In genomic region chr9:114276908-114277821, GRCh38 we compare ENCODE assay signal across 11 cellular contexts. TPM values are rescaled to one million over a fixed set of nuclear protein-coding genes. Genes with fewer than 3 reads are reported as not detected.
DNase-seq lines count a peak whose midpoint lies in the region; ATAC-seq and TF ChIP-seq lines count a peak whose summit lies in the region.
"Had no signal": no experiment of that assay in that cellular context is flagged by ENCODE, and none has a peak within 500 bp of the region (broad histone marks: within the 10 kb centered on the region; RNA-seq: fewer than 3 reads in every experiment).

No MANE protein-coding gene starts in this region.

- no peaks in the 10 kb centered on the region for H3K36me3 ChIP-seq in skeletal muscle tissue (ENCODE audit: control insufficient read depth in 3 of 3, insufficient read depth in 3 of 3, low read length in 3 of 3)
- no peaks in the 10 kb centered on the region for H3K36me3 ChIP-seq in hepatocyte (replicated peaks; ENCODE audit: insufficient read depth, low read depth)
- H3K36me3 ChIP-seq: tibial artery had no signal

- H3K27ac ChIP-seq in skeletal muscle tissue (ENCODE audit: low read depth, low read length) (peak overlapping the region; percentile 48), caudate nucleus (ENCODE audit: low read depth, low read length) (no peak overlapping the region), hepatocyte (no peak overlapping the region)
- H3K27ac ChIP-seq: 22Rv1, SK-N-MC, tibial artery had no signal

- peaks cover 9% of the 10 kb centered on the region; the same call in 1 of the 2 replicates for H3K36me3 Mint-ChIP-seq in WTC11

- H2AFZ ChIP-seq in hepatocyte = no peak overlapping the region

- no peaks in the 10 kb centered on the region for H3K9me2 ChIP-seq in hepatocyte (replicated peaks; ENCODE audit: insufficient read depth)

- H3K79me2 ChIP-seq in hepatocyte = no peaks in the 10 kb centered on the region

- H3K4me1 Mint-ChIP-seq in WTC11 = no peaks in the 10 kb centered on the region

- intact Hi-C loops in left ventricle myocardium superior (cut with micrococcal nuclease) = loop anchor here (10.0 kb wide), 1 partner anchor 122 kb away; the partner anchor contains the start of gene COL27A1

- H3K27ac Mint-ChIP-seq in WTC11 = peak overlapping the region; percentile 26; the same call in 1 of the 2 replicates

- CTCF ChIA-PET in WTC11 (lab: Charles Lee) = interaction anchor here (0.7 to 1.4 kb wide), 2 partner anchors 14 to 169 kb away, joined by 3 to 4 read pairs; no protein-coding TSS in a partner anchor

- ATAC-seq in WTC11 = no peak
- ATAC-seq in left ventricle myocardium superior = no peak

- peaks cover 7% of the 10 kb centered on the region; the same call in 1 of the 2 replicates for H3K9me3 Mint-ChIP-seq in WTC11

- H3K4me1 ChIP-seq in skeletal muscle tissue (ENCODE audit: control insufficient read depth in 3 of 3, insufficient read depth in 3 of 3, low read length in 3 of 3) (peaks cover 19 to 33% (median 20%) of the 10 kb centered on the region in 3 donors), hepatocyte (ENCODE audit: insufficient read depth) (peaks cover 13% of the 10 kb centered on the region)

- H3K27me3 ChIP-seq in skeletal muscle tissue (ENCODE audit: control insufficient read depth in 3 of 3, insufficient read depth in 3 of 3, low read length in 3 of 3) = no peaks in the 10 kb centered on the region
- H3K27me3 ChIP-seq in hepatocyte = no peaks in the 10 kb centered on the region
- H3K27me3 ChIP-seq: tibial artery had no signal

- no peaks in the 10 kb centered on the region for H4K20me1 ChIP-seq in hepatocyte (ENCODE audit: insufficient read depth, poor library complexity, severe bottlenecking)

- no peaks in the 10 kb centered on the region for H3K27me3 Mint-ChIP-seq in WTC11 (ENCODE audit: low read depth)

- TF ChIP-seq CTCF in WTC11 (IDR thresholded peaks at IDR 0.05) (no peak), hepatocyte (IDR thresholded peaks at IDR 0.05; ENCODE audit: poor library complexity) (no peak)

- H3K4me3 ChIP-seq in skeletal muscle tissue (ENCODE audit: low read length in 3 of 3) (no peak overlapping the region), hepatocyte (no peak overlapping the region)
- H3K4me3 ChIP-seq: SK-N-MC, tibial artery had no signal

- no peak overlapping the region for H3K4me3 Mint-ChIP-seq in WTC11

- no peaks in the 10 kb centered on the region for H3K9me3 ChIP-seq in skeletal muscle tissue (ENCODE audit: control insufficient read depth in 3 of 3, low read length in 3 of 3)
- no peaks in the 10 kb centered on the region for H3K9me3 ChIP-seq in hepatocyte (ENCODE audit: low read depth)
- H3K9me3 ChIP-seq: tibial artery had no signal

- 92% methylated on average over 18 of the region's 18 CpGs for WGBS in hepatocyte (ENCODE audit: low lambda C conversion rate, missing lambda C conversion rate)

- peak overlapping the region in 1 of 3 donors; percentile 52 for H3K9ac ChIP-seq in skeletal muscle tissue (ENCODE audit: low read depth in 1 of 3, low read length in 3 of 3)

- DNase-seq in DMS53 (lab: John Stamatoyannopoulos, UW) (peak; percentile 37), DMS53 treated with DMSO at 0.1 percent for 48 hours (lab: John Stamatoyannopoulos, UW; ENCODE audit: unreplicated experiment) (no peak), WTC11 (ENCODE audit: low spot score) (peak; percentile 6), left ventricle myocardium superior (peak; percentile 8), caudate nucleus (lab: John Stamatoyannopoulos, UW) (no peak), hepatocyte (ENCODE audit: low spot score) (no peak)
- DNase-seq in stimulated activated naive CD4-positive, alpha-beta T cell treated with Interleukin-2 at 50 U/mL for 16 hours (lab: John Stamatoyannopoulos, UW) = no peak

- H3K4me2 ChIP-seq in hepatocyte = no peak overlapping the region

- POLR2A ChIA-PET in WTC11 (lab: Charles Lee) = no interaction called here

TF ChIP-seq in WTC11, 78 proteins besides CTCF, POLR2A, EP300 and RAD21:
- no peak for TF ChIP-seq TEAD4 (CRISPR knock-in tag; IDR thresholded peaks at IDR 0.05)
- TF ChIP-seq ZNF671 (CRISPR knock-in tag; IDR thresholded peaks at IDR 0.05) = no peak
- TF ChIP-seq, protein P1, sequence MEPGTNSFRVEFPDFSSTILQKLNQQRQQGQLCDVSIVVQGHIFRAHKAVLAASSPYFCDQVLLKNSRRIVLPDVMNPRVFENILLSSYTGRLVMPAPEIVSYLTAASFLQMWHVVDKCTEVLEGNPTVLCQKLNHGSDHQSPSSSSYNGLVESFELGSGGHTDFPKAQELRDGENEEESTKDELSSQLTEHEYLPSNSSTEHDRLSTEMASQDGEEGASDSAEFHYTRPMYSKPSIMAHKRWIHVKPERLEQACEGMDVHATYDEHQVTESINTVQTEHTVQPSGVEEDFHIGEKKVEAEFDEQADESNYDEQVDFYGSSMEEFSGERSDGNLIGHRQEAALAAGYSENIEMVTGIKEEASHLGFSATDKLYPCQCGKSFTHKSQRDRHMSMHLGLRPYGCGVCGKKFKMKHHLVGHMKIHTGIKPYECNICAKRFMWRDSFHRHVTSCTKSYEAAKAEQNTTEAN (CRISPR knock-in tag; IDR thresholded peaks at IDR 0.05) = no peak
- no peak for TF ChIP-seq ZNF219 (CRISPR knock-in tag; IDR thresholded peaks at IDR 0.05; ENCODE audit: borderline replicate concordance)
- TF ChIP-seq NFE2L1 (CRISPR knock-in tag; IDR thresholded peaks at IDR 0.05) = no peak
- TF ChIP-seq SMAD3 (CRISPR knock-in tag; IDR thresholded peaks at IDR 0.05; ENCODE audit: borderline replicate concordance) = no peak
- TF ChIP-seq ZNF532 (CRISPR knock-in tag; IDR thresholded peaks at IDR 0.05; ENCODE audit: borderline replicate concordance) = no peak
- TF ChIP-seq, protein P2, sequence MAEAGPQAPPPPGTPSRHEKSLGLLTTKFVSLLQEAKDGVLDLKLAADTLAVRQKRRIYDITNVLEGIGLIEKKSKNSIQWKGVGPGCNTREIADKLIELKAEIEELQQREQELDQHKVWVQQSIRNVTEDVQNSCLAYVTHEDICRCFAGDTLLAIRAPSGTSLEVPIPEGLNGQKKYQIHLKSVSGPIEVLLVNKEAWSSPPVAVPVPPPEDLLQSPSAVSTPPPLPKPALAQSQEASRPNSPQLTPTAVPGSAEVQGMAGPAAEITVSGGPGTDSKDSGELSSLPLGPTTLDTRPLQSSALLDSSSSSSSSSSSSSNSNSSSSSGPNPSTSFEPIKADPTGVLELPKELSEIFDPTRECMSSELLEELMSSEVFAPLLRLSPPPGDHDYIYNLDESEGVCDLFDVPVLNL (CRISPR knock-in tag; IDR thresholded peaks at IDR 0.05; ENCODE audit: borderline replicate concordance, low read depth) = no peak
- no peak for TF ChIP-seq GTF2I (CRISPR knock-in tag; conservative IDR thresholded peaks at IDR 0.05)
- no peak for TF ChIP-seq CBFB (CRISPR knock-in tag; IDR thresholded peaks at IDR 0.05; ENCODE audit: low read depth)
TF ChIP-seq in WTC11: peak in this region for 0.

RNA-seq across cellular contexts. Expression of gene ORM1, which starts 45.7 kb away (rescaled TPM):
- total RNA-seq in WTC11 (2021) (3.9 to 7.2 TPM (median 5.4 TPM) in 3 replicates), left ventricle myocardium superior (not detected), skeletal muscle tissue (1.6 TPM), hepatocyte (397 and 472 TPM in 2 replicates)
- 538 and 976 TPM in 2 replicates for polyA plus RNA-seq in hepatocyte

RNA-seq across cellular contexts. Expression of gene ORM2, which starts 52.5 kb away (rescaled TPM):
- 0.73 to 1.6 TPM (median 1.0 TPM) in 3 replicates for total RNA-seq in WTC11 (2021)
- not detected for total RNA-seq in left ventricle myocardium superior
- not detected for total RNA-seq in skeletal muscle tissue
- total RNA-seq in hepatocyte = 45.7 and 52.0 TPM in 2 replicates
- polyA plus RNA-seq in hepatocyte = 80.9 and 136 TPM in 2 replicates

Comparison
In these comparisons a context has a peak if more than half of its experiments do, and no peak if none do; other contexts are left out.
1. DNase-seq: peak in DMS53 (single experiment), WTC11 (single experiment) and left ventricle myocardium superior (single experiment); none in DMS53 treated with DMSO at 0.1 percent for 48 hours (single experiment), caudate nucleus (0 of 61), stimulated activated naive CD4-positive, alpha-beta T cell treated with Interleukin-2 at 50 U/mL for 16 hours (single experiment) and hepatocyte (single experiment).
2. RNA of gene ORM1, which starts 45.7 kb away (total RNA-seq): 397 to 472 TPM in hepatocyte; 3.9 to 7.2 TPM in WTC11, 1.6 TPM in skeletal muscle tissue (single experiment) and not detected in left ventricle myocardium superior (single experiment); every median in the first group is over 10 times any median in the second.
3. RNA of gene ORM2, which starts 52.5 kb away (total RNA-seq): 45.7 to 52.0 TPM in hepatocyte; 0.73 to 1.6 TPM in WTC11, not detected in left ventricle myocardium superior (single experiment) and not detected in skeletal muscle tissue (single experiment); every median in the first group is over 10 times any median in the second.